Comparison of ENCODE assay signal across 15 cellular contexts in genomic region chr7:19470031-19470430, GRCh38.
A peak's percentile ranks its signal among the peaks of the same experiment; 100 is the strongest.
DNase-seq lines count a peak whose midpoint lies in the region; FAIRE-seq and TF ChIP-seq lines count a peak whose summit lies in the region.
"Had no signal": no experiment of that assay in that cellular context is flagged by ENCODE, and none has a peak within 500 bp of the region (broad histone marks: within the 10 kb centered on the region; RNA-seq: fewer than 3 reads in every experiment).

No MANE protein-coding gene starts in this region.

- H3K9me3 ChIP-seq in BE2C (no peaks in the 10 kb centered on the region), kidney (ENCODE audit: control insufficient read depth in 1 of 2, low read length in 2 of 2) (no peaks in the 10 kb centered on the region)
- H3K9me3 ChIP-seq: A549 had no signal

- H3K27me3 ChIP-seq in BE2C, result no peaks in the 10 kb centered on the region

- H3K4me1 ChIP-seq in BE2C (no peaks in the 10 kb centered on the region), kidney (ENCODE audit: control insufficient read depth in 1 of 2, insufficient read depth in 1 of 2, low read depth in 1 of 2, low read length in 2 of 2) (no peaks in the 10 kb centered on the region)
- H3K4me1 ChIP-seq: A549 had no signal

- no peak for DNase-seq in H54 (ENCODE audit: insufficient read length, low spot score)
- peak; percentile 93 for DNase-seq in amniotic epithelial cell (ENCODE audit: low read depth)
- DNase-seq in fibroblast of villous mesenchyme (ENCODE audit: low read depth), result peak; percentile 97
- peak; percentile 36 for DNase-seq in skeletal muscle cell (ENCODE audit: low read depth)
- DNase-seq in BE2C, result no peak
- DNase-seq in kidney, result no peak
- no peak for DNase-seq in NCI-H2081 treated with DMSO at 0.1 percent for 48 hours (lab: John Stamatoyannopoulos, UW)
- no peak for DNase-seq in GM10266 (ENCODE audit: extremely low spot score)
- DNase-seq: DMS 273 treated with DMSO at 0.1 percent for 48 hours, H7, NCI-H1417 treated with DMSO at 0.1 percent for 48 hours, NCI-H2029, NCI-H510A treated with DMSO at 0.1 percent for 48 hours had no signal

- no peaks in the 10 kb centered on the region for H3K36me3 ChIP-seq in BE2C
- H3K36me3 ChIP-seq in kidney (ENCODE audit: control insufficient read depth in 1 of 2, insufficient read depth in 2 of 2, low read length in 2 of 2), result no peaks in the 10 kb centered on the region

- H3K27ac ChIP-seq in kidney (ENCODE audit: low read depth in 2 of 2, low read length in 2 of 2), result no peak overlapping the region
- H3K27ac ChIP-seq: A549 had no signal

- intact Hi-C loops in kidney (cut with DNase I), result no loop called here

- no peak overlapping the region for H3K9ac ChIP-seq in kidney (ENCODE audit: low read length in 2 of 2)

- FAIRE-seq in H54 (lab: Jason Lieb, UNC) (peak; percentile 6), kidney (lab: Jason Lieb, UNC) (no peak)
- FAIRE-seq: A549, K562 had no signal

- TF ChIP-seq CTCF in fibroblast of villous mesenchyme (IDR thresholded peaks at IDR 0.05; ENCODE audit: insufficient read depth, low read depth, low read length) (no peak), BE2C (IDR thresholded peaks at IDR 0.05; ENCODE audit: low read depth, low read length) (no peak), kidney (IDR thresholded peaks at IDR 0.05; ENCODE audit: borderline replicate concordance, extremely low read depth, insufficient read depth) (no peak), GM10266 (IDR thresholded peaks at IDR 0.05; ENCODE audit: control insufficient read depth, insufficient read depth, low read depth, missing control alignments) (no peak)

- TF ChIP-seq POLR2A in H54 (IDR thresholded peaks at IDR 0.05; ENCODE audit: low read depth, low read length), result no peak

- H3K4me3 ChIP-seq in fibroblast of villous mesenchyme (ENCODE audit: low read depth, low read length) (no peak overlapping the region), skeletal muscle cell (ENCODE audit: low read depth, low read length) (no peak overlapping the region), BE2C (ENCODE audit: low read depth, low read length) (no peak overlapping the region), kidney (ENCODE audit: low read length in 2 of 2) (no peak overlapping the region)
- H3K4me3 ChIP-seq: A549, K562 had no signal

Comparison
In these comparisons a context has a peak if more than half of its experiments do, and no peak if none do; other contexts are left out.
1. DNase-seq: peak in amniotic epithelial cell (single experiment), fibroblast of villous mesenchyme (single experiment) and skeletal muscle cell (single experiment); none in H54 (single experiment), BE2C (single experiment), kidney (single experiment), NCI-H2081 treated with DMSO at 0.1 percent for 48 hours (single experiment) and GM10266 (single experiment).